ENCODE assay signal across 13 cellular contexts in the genomic region with DNA sequence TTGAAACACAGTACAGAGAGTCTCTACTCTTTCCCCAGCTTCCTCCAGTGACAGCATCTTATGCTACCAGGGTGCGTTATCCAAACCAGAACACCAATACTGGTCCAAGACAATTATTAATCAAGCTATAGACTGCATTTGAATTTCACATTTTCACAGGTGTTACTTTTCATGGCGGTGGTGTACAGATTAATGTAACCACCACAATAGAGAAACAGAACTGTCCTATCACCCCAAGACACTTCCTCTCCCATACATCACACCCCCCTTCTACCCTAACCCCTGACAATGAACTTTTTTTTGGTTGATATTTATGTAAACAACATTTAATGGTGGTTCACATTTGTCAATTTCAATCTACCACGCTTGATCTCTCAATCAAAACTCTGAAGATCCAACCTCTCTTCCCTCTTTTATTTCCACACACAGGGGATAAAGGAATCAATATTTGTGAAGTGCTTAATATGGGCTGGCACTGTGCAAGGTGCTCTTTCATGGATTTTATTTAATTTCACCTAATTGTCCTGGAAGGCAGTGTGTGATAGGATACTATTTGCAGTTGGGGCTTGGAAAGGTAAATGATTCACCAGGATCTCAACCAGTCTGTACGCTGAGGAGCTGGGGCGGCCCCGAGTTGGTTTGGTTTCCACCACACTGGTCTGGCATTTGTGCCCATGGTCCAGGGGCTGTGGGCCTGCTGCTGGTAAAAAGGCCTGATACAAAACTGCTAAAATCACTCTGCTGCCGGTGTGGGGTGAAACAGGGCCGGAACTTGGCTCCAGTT. TPM values are rescaled to one million over a fixed set of nuclear protein-coding genes. Genes with fewer than 3 reads are reported as not detected.
DNase-seq lines count a peak whose midpoint lies in the region; ATAC-seq and TF ChIP-seq lines count a peak whose summit lies in the region.
"Had no signal": no experiment of that assay in that cellular context is flagged by ENCODE, and none has a peak within 500 bp of the region (broad histone marks: within the 10 kb centered on the region; RNA-seq: fewer than 3 reads in every experiment).

No MANE protein-coding gene starts in this region.

- no peaks in the 10 kb centered on the region for H3K9me3 ChIP-seq in colonic mucosa

- DNase-seq in COLO668 (lab: John Stamatoyannopoulos, UW; ENCODE audit: unreplicated experiment) (peak; percentile 64), colonic mucosa (peak; percentile 52), NCI-H2081 treated with DMSO at 0.1 percent for 48 hours (lab: John Stamatoyannopoulos, UW) (no peak), NCI-H774 (lab: John Stamatoyannopoulos, UW) (no peak), NCI-H1105 treated with DMSO at 0.1 percent for 48 hours (lab: John Stamatoyannopoulos, UW) (no peak)
- DNase-seq in stimulated activated CD4-positive, alpha-beta T cell treated with anti-CD3 and anti-CD28 coated beads, Interleukin-15, amount 100 ng/mL, for 24 hours = no peak
- DNase-seq: activated naive CD4-positive, alpha-beta T cell treated with Interleukin-2 at 50 U/mL for 16 hours; DMS 273 treated with DMSO at 0.1 percent for 48 hours; GM23248; NCI-H510A treated with DMSO at 0.1 percent for 48 hours had no signal

- TF ChIP-seq CTCF in colonic mucosa (IDR thresholded peaks at IDR 0.05) = no peak

- peak; percentile 81 for ATAC-seq in GM19395 (IDR thresholded peaks at IDR 0.05; ENCODE audit: unreplicated experiment)
- ATAC-seq in HG03064 (IDR thresholded peaks at IDR 0.05; ENCODE audit: low read depth, unreplicated experiment) = peak; percentile 59
- ATAC-seq: Right ventricle myocardium inferior had no signal

- H3K27me3 ChIP-seq in colonic mucosa = no peaks in the 10 kb centered on the region

- no peaks in the 10 kb centered on the region for H3K36me3 ChIP-seq in colonic mucosa

- no peaks in the 10 kb centered on the region for H3K4me1 ChIP-seq in colonic mucosa

- intact Hi-C loops in colonic mucosa (cut with DNase I) = no loop called here

- no peak overlapping the region for H3K27ac ChIP-seq in colonic mucosa
- H3K27ac ChIP-seq: GM23248 had no signal

- H3K9ac ChIP-seq in colonic mucosa (ENCODE audit: low read depth in 2 of 2, low read length in 2 of 2) = no peak overlapping the region
- H3K9ac ChIP-seq: GM23248 had no signal

- no peak overlapping the region for H3K4me3 ChIP-seq in colonic mucosa
- H3K4me3 ChIP-seq: GM23248 had no signal

RNA-seq across cellular contexts. Expression of a gene that starts 54.6 kb away (rescaled TPM):
- 10 to 100 TPM; 49.3 to 53.7 TPM for total RNA-seq in colonic mucosa

Comparison
In these comparisons a context has a peak if more than half of its experiments do, and no peak if none do; other contexts are left out.
1. DNase-seq: peak in COLO668 (single experiment) and colonic mucosa (single experiment); none in NCI-H2081 treated with DMSO at 0.1 percent for 48 hours (single experiment), stimulated activated CD4-positive, alpha-beta T cell treated with anti-CD3 and anti-CD28 coated beads, Interleukin-15, amount 100 ng/mL, for 24 hours (single experiment), NCI-H774 (single experiment) and NCI-H1105 treated with DMSO at 0.1 percent for 48 hours (single experiment).